Comparison of ENCODE assay signal across 18 cellular contexts in the genomic region with DNA sequence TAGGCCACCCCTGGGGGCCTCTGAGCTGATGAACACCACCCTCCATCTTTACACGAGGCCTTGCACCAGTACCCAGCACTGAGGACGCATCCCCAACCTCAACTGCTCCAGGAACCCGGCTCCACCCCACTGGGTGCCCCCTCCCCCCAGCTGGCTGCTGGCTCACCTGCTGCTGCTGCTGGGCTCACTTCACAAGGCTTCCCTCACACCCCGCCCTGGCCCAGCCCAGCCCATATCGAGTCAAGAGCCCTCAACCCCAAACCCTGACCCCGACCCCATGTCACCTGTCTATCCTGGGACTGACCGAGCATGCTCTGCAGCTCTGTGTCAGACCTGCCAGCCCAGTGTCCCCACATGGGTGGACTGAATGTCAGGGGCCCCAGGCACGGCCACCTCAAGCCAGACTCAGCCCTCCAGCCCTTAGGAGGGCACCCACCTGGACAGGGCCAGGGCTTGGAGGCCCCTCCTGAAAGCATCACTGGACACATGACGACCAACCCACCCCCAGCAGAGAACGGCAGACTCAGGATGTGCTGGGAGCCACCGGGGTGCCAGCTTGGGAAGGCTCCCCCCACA. TPM values are rescaled to one million over a fixed set of nuclear protein-coding genes. Genes with fewer than 3 reads are reported as not detected.
DNase-seq lines count a peak whose midpoint lies in the region; ATAC-seq lines count a peak whose summit lies in the region.
"Had no signal": no experiment of that assay in that cellular context is flagged by ENCODE, and none has a peak within 500 bp of the region (broad histone marks: within the 10 kb centered on the region; RNA-seq: fewer than 3 reads in every experiment).

No MANE protein-coding gene starts in this region.

- H3K9ac ChIP-seq in mesenchymal stem cell (ENCODE audit: low read length): no peak overlapping the region
- H3K9ac ChIP-seq: BLaER1 had no signal

- H3K36me3 ChIP-seq in mesenchymal stem cell (ENCODE audit: control insufficient read depth in 1 of 2, insufficient read depth in 2 of 2, low read depth in 1 of 2, low read length in 2 of 2): peaks cover under 1 to 49% of the 10 kb centered on the region in 2 experiments
- H3K36me3 ChIP-seq: BLaER1, HAP-1 had no signal

- no peak overlapping the region for H3K4ac ChIP-seq in mesenchymal stem cell (ENCODE audit: low read depth in 1 of 2, low read length in 2 of 2)

- no peak overlapping the region for H3K27ac ChIP-seq in mesenchymal stem cell (ENCODE audit: low read length, poor library complexity, severe bottlenecking)
- H3K27ac ChIP-seq: 22Rv1, BLaER1 had no signal

- H3K9me3 ChIP-seq in mesenchymal stem cell (ENCODE audit: control insufficient read depth, low read length): no peaks in the 10 kb centered on the region
- H3K9me3 ChIP-seq: BLaER1, Caco-2, HAP-1 had no signal

- intact Hi-C loops in head of caudate nucleus (cut with DNase I): no loop called here

- H3K36me3 Mint-ChIP-seq in activated naive CD4-positive, alpha-beta T cell treated with anti-CD3 and anti-CD28 coated beads, Interleukin-2, amount 50 U/mL, for 24 hours: no peaks in the 10 kb centered on the region
- no peaks in the 10 kb centered on the region for H3K36me3 Mint-ChIP-seq in activated naive CD4-positive, alpha-beta T cell treated with anti-CD3 and anti-CD28 coated beads, Interleukin-2, amount 50 U/mL, for 72 hours
- H3K36me3 Mint-ChIP-seq: CD8-positive, alpha-beta memory T cell had no signal

- no peaks in the 10 kb centered on the region for H3K27me3 ChIP-seq in mesenchymal stem cell (ENCODE audit: control insufficient read depth in 1 of 2, insufficient read depth in 1 of 2, low read length in 2 of 2)
- H3K27me3 ChIP-seq: BLaER1 had no signal

- H3K9me3 Mint-ChIP-seq in activated naive CD4-positive, alpha-beta T cell treated with anti-CD3 and anti-CD28 coated beads, Interleukin-2, amount 50 U/mL, for 24 hours: no peaks in the 10 kb centered on the region
- H3K9me3 Mint-ChIP-seq in activated naive CD4-positive, alpha-beta T cell treated with anti-CD3 and anti-CD28 coated beads, Interleukin-2, amount 50 U/mL, for 72 hours: no peaks in the 10 kb centered on the region
- no peaks in the 10 kb centered on the region for H3K9me3 Mint-ChIP-seq in stimulated activated naive CD8-positive, alpha-beta T cell treated with anti-CD3 and anti-CD28 coated beads, Interleukin-15, amount 100 ng/mL, for 72 hours
- H3K9me3 Mint-ChIP-seq: CD8-positive, alpha-beta memory T cell had no signal

- no peak for DNase-seq in activated naive CD4-positive, alpha-beta T cell treated with anti-CD3 and anti-CD28 coated beads, Interleukin-2, amount 50 U/mL, for 72 hours (ENCODE audit: low spot score in 2 of 2)
- DNase-seq in stimulated activated naive CD8-positive, alpha-beta T cell treated with anti-CD3 and anti-CD28 coated beads, Interleukin-15, amount 100 ng/mL, for 72 hours: no peak
- no peak for DNase-seq in stimulated activated naive CD8-positive, alpha-beta T cell treated with anti-CD3 and anti-CD28 coated beads, Interleukin-15, Interleukin-2, amounts not matched to agents 100 U/mL and 50 U/mL, for 24 hours
- DNase-seq in mesenchymal stem cell (no peak), head of caudate nucleus (no peak)
- DNase-seq in stimulated activated CD4-positive, alpha-beta T cell treated with anti-CD3 and anti-CD28 coated beads, Interleukin-4, amount 100 ng/mL, for 4 hours: no peak
- no peak for DNase-seq in effector CD8-positive, alpha-beta T cell (lab: John Stamatoyannopoulos, UW)
- DNase-seq: Caco-2; CD8-positive, alpha-beta memory T cell; DND-41; GDM1; GOT3; HFFc6 had no signal

- no peak overlapping the region for H3K4me3 Mint-ChIP-seq in activated naive CD4-positive, alpha-beta T cell treated with anti-CD3 and anti-CD28 coated beads, Interleukin-2, amount 50 U/mL, for 24 hours
- no peak overlapping the region for H3K4me3 Mint-ChIP-seq in stimulated activated naive CD8-positive, alpha-beta T cell treated with anti-CD3 and anti-CD28 coated beads, Interleukin-15, amount 100 ng/mL, for 72 hours
- H3K4me3 Mint-ChIP-seq: CD8-positive, alpha-beta memory T cell; HFFc6 had no signal

- no peak overlapping the region for H3K4me2 ChIP-seq in mesenchymal stem cell (ENCODE audit: low read length, poor library complexity, severe bottlenecking)
- H3K4me2 ChIP-seq: BLaER1 had no signal

- no peak overlapping the region for H3K18ac ChIP-seq in mesenchymal stem cell (ENCODE audit: low read depth in 1 of 2, low read length in 2 of 2)

- no peaks in the 10 kb centered on the region for H3K27me3 Mint-ChIP-seq in activated naive CD4-positive, alpha-beta T cell treated with anti-CD3 and anti-CD28 coated beads, Interleukin-2, amount 50 U/mL, for 24 hours
- no peaks in the 10 kb centered on the region for H3K27me3 Mint-ChIP-seq in stimulated activated naive CD8-positive, alpha-beta T cell treated with anti-CD3 and anti-CD28 coated beads, Interleukin-15, amount 100 ng/mL, for 72 hours
- H3K27me3 Mint-ChIP-seq: CD8-positive, alpha-beta memory T cell had no signal

- no peak overlapping the region for H2AK5ac ChIP-seq in mesenchymal stem cell (ENCODE audit: low read length, severe bottlenecking)

- no peak for ATAC-seq in activated naive CD4-positive, alpha-beta T cell treated with anti-CD3 and anti-CD28 coated beads, Interleukin-2, amount 50 U/mL, for 72 hours
- peak; percentile 3 for ATAC-seq in stimulated activated naive CD8-positive, alpha-beta T cell treated with anti-CD3 and anti-CD28 coated beads, Interleukin-15, amount 100 ng/mL, for 72 hours
- ATAC-seq in stimulated activated naive CD8-positive, alpha-beta T cell treated with anti-CD3 and anti-CD28 coated beads, Interleukin-15, Interleukin-2, amounts not matched to agents 100 U/mL and 50 U/mL, for 24 hours: no peak

- no peak overlapping the region for H2BK12ac ChIP-seq in mesenchymal stem cell (ENCODE audit: low read length in 2 of 2)

- no peak overlapping the region for H3K23ac ChIP-seq in mesenchymal stem cell (ENCODE audit: low read length in 2 of 2)

- peak overlapping the region; percentile 51 for H3K27ac Mint-ChIP-seq in activated naive CD4-positive, alpha-beta T cell treated with anti-CD3 and anti-CD28 coated beads, Interleukin-2, amount 50 U/mL, for 24 hours
- no peak overlapping the region for H3K27ac Mint-ChIP-seq in activated naive CD4-positive, alpha-beta T cell treated with anti-CD3 and anti-CD28 coated beads, Interleukin-2, amount 50 U/mL, for 72 hours
- H3K27ac Mint-ChIP-seq in stimulated activated naive CD8-positive, alpha-beta T cell treated with anti-CD3 and anti-CD28 coated beads, Interleukin-15, amount 100 ng/mL, for 72 hours: peak overlapping the region in 1 of 2 donors; percentile 67
- H3K27ac Mint-ChIP-seq: CD8-positive, alpha-beta memory T cell; HFFc6 had no signal

- H4K8ac ChIP-seq in mesenchymal stem cell (ENCODE audit: low read length): peak overlapping the region; percentile 19

- peaks cover 40% of the 10 kb centered on the region for H3K79me1 ChIP-seq in mesenchymal stem cell (replicated peaks; ENCODE audit: low read length, poor library complexity, severe bottlenecking)

- no peak overlapping the region for H3K14ac ChIP-seq in mesenchymal stem cell (ENCODE audit: low read length in 2 of 2)

- peaks cover 24% of the 10 kb centered on the region for H3K4me1 ChIP-seq in mesenchymal stem cell (ENCODE audit: control insufficient read depth, insufficient read depth, low read depth, low read length)
- H3K4me1 ChIP-seq: Caco-2, HAP-1 had no signal

- no peak overlapping the region for H4K91ac ChIP-seq in mesenchymal stem cell (ENCODE audit: low read length)

- peaks cover 4% of the 10 kb centered on the region for H3K4me1 Mint-ChIP-seq in activated naive CD4-positive, alpha-beta T cell treated with anti-CD3 and anti-CD28 coated beads, Interleukin-2, amount 50 U/mL, for 24 hours
- H3K4me1 Mint-ChIP-seq in stimulated activated naive CD8-positive, alpha-beta T cell treated with anti-CD3 and anti-CD28 coated beads, Interleukin-15, amount 100 ng/mL, for 72 hours: peaks cover 6% of the 10 kb centered on the region
- H3K4me1 Mint-ChIP-seq: CD8-positive, alpha-beta memory T cell had no signal

- 89% methylated on average over 11 of the region's 11 CpGs for WGBS in mesenchymal stem cell

- H3K4me3 ChIP-seq in mesenchymal stem cell (ENCODE audit: insufficient read depth in 1 of 2, low read depth in 1 of 2, low read length in 2 of 2): no peak overlapping the region
- H3K4me3 ChIP-seq: BLaER1, HAP-1 had no signal

- H2BK15ac ChIP-seq in mesenchymal stem cell (ENCODE audit: low read depth, poor library complexity, severe bottlenecking): no peak overlapping the region

- no peak overlapping the region for H2BK5ac ChIP-seq in mesenchymal stem cell (ENCODE audit: low read depth, low read length, poor library complexity, severe bottlenecking)

- no peak overlapping the region for H2BK120ac ChIP-seq in mesenchymal stem cell (ENCODE audit: low read depth, low read length)

- no peak overlapping the region for H2AFZ ChIP-seq in mesenchymal stem cell (ENCODE audit: low read depth, low read length)

RNA-seq across cellular contexts. Expression of a gene that starts 21.4 kb away (rescaled TPM):
- not detected for total RNA-seq in activated naive CD4-positive, alpha-beta T cell treated with anti-CD3 and anti-CD28 coated beads, Interleukin-2, amount 50 U/mL, for 72 hours
- polyA plus RNA-seq in mesenchymal stem cell (2013, experiment 1 of 2): 0.12 TPM
- polyA plus RNA-seq in mesenchymal stem cell (2013, experiment 2 of 2): 0.12 TPM
- total RNA-seq: A673 had no signal
- polyA plus RNA-seq: CD8-positive, alpha-beta memory T cell had no signal
